Comparison of ENCODE assay signal across 23 cellular contexts in the genomic region with DNA sequence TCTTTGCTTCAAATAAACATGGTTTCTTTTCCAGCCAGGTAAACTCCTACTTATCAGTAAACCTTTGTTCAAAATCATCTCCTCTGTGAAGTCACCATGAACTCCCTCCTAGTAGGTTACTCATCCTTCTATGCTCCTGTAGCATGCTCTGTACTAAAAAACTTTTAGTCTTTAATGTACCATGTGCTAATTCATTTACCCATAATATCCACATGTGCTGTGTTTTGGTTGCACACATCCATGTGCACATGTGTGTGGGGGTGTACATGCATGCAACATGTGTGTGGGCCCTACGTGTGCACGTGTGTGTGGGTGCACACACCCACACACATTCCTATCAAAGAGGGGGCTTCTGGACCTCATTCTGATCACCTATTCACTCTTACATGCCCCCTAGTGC.
"Had no signal": no experiment of that assay in that cellular context is flagged by ENCODE, and none has a peak within 500 bp of the region (broad histone marks: within the 10 kb centered on the region; RNA-seq: fewer than 3 reads in every experiment).

No MANE protein-coding gene starts in this region.

- H3K36me3 ChIP-seq: ascending aorta, cardiac muscle cell, SJCRH30, WERI-Rb-1 had no signal

- DNase-seq: activated CD4-positive, alpha-beta T cell treated with anti-CD3 and anti-CD28 coated beads, Interleukin-2, amount 10 ng/mL, durations not matched to agents 24 days and 14 days; activated CD4-positive, alpha-beta T cell treated with anti-CD3 and anti-CD28 coated beads, Interleukin-2, amount 50 U/mL, for 4 hours; activated CD8-positive, alpha-beta T cell treated with anti-CD3 and anti-CD28 coated beads for 36 hours; activated effector memory CD4-positive, alpha-beta T cell treated with anti-CD3 and anti-CD28 coated beads, Interleukin-2, amount 50 U/mL, for 16 hours; activated naive CD4-positive, alpha-beta T cell; activated naive CD8-positive, alpha-beta T cell treated with anti-CD3 and anti-CD28 coated beads, Interleukin-2, amount 10 ng/mL, durations not matched to agents 7 days and 5 days; activated T-cell treated with anti-CD3 and anti-CD28 coated beads, Interleukin-2, amount 50 U/mL, for 1 hour; activated T-cell treated with anti-CD3 and anti-CD28 coated beads, Interleukin-2, amount 50 U/mL, for 72 hours; amygdala; Karpas-422; NCI-H1105 treated with DMSO at 0.1 percent for 48 hours; NCI-H1436; NCI-H1694; NCI-H2029; NCI-H345; NCI-H524 treated with DMSO at 0.1 percent for 48 hours; SHP77; SJCRH30; T1000; WERI-Rb-1 had no signal

- H3K9me3 ChIP-seq: ascending aorta, SJCRH30 had no signal

- H3K4me1 ChIP-seq: ascending aorta, SJCRH30 had no signal

- H3K27ac ChIP-seq: ascending aorta, cardiac muscle cell, SJCRH30, SK-N-MC, WERI-Rb-1 had no signal

- H3K4me3 ChIP-seq: ascending aorta, cardiac muscle cell, SJCRH30, SK-N-MC had no signal

- H3K27me3 ChIP-seq: ascending aorta, SJCRH30 had no signal
